In the genomic region with DNA sequence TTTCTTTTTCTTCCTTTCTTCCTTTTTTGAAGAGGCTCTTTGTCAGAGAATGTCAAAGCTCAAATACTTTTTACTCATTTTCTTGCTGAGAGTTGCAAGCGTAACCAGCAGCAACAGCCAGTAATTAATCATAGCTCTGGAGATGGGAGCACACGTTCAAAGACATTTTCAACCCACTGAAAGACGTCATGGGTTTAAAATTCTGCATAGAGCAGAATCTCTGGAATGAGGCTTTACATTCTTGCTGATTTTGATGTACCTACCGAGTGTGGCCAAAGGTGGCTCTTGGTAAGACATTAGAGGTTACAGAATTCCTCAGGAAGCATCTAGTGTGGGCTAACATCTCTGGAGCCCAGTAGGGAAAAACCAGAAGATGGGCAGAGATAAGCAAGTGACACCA, we compare ENCODE assay signal across 21 cellular contexts.
DNase-seq lines count a peak whose midpoint lies in the region; ATAC-seq, FAIRE-seq and TF ChIP-seq lines count a peak whose summit lies in the region.
"Had no signal": no experiment of that assay in that cellular context is flagged by ENCODE, and none has a peak within 500 bp of the region (broad histone marks: within the 10 kb centered on the region; RNA-seq: fewer than 3 reads in every experiment).

No MANE protein-coding gene starts in this region.

- TF ChIP-seq CTCF in A549 (IDR thresholded peaks at IDR 0.05) = no peak
- TF ChIP-seq CTCF in astrocyte (IDR thresholded peaks at IDR 0.05; ENCODE audit: insufficient read depth, low read depth, low read length) = no peak
- no peak for TF ChIP-seq CTCF in Calu3 (IDR thresholded peaks at IDR 0.05; ENCODE audit: unreplicated experiment)

- H4K20me1 ChIP-seq in astrocyte (ENCODE audit: insufficient read depth, low read length) = no peaks in the 10 kb centered on the region

- no peak overlapping the region for H3K18ac ChIP-seq in mesenchymal stem cell (ENCODE audit: low read depth in 1 of 2, low read length in 2 of 2)

- no TSS peak for BruUV-seq in Calu3 (replicated peaks; lab: Mats Ljungman, UMichigan)

- TF ChIP-seq RAD21 in A549 (conservative IDR thresholded peaks at IDR 0.05 in 1 of 2, IDR thresholded peaks at IDR 0.05 in 1 of 2) = no peak

- H3K79me1 ChIP-seq in mesenchymal stem cell (replicated peaks; ENCODE audit: low read length, poor library complexity, severe bottlenecking) = no peaks in the 10 kb centered on the region

- no peak overlapping the region for H2BK120ac ChIP-seq in mesenchymal stem cell (ENCODE audit: low read depth, low read length)

- no peaks in the 10 kb centered on the region for H3K79me2 ChIP-seq in astrocyte (ENCODE audit: insufficient read depth, low read length)

- TF ChIP-seq EP300 in A549 (IDR thresholded peaks at IDR 0.05) = no peak

- no peak overlapping the region for H3K14ac ChIP-seq in mesenchymal stem cell (ENCODE audit: low read length in 2 of 2)

- H3K9me3 Mint-ChIP-seq in astrocyte (ENCODE audit: unreplicated experiment) (no peaks in the 10 kb centered on the region), Calu3 (ENCODE audit: low read depth, unreplicated experiment) (no peaks in the 10 kb centered on the region)

- CTCF ChIA-PET in A549 (lab: Yijun Ruan, JAX) (interaction anchor here (0.6 to 3.6 kb wide), 7 partner anchors 24 to 1003 kb away, joined by 3 to 28 read pairs (median 5); no protein-coding TSS in a partner anchor), Calu3 (lab: Charles Lee) (no interaction called here)

- H3K27me3 ChIP-seq in astrocyte (ENCODE audit: insufficient read depth, low read length) (peaks cover 17% of the 10 kb centered on the region), mesenchymal stem cell (ENCODE audit: control insufficient read depth in 1 of 2, insufficient read depth in 1 of 2, low read length in 2 of 2) (peaks cover 0 to 58% of the 10 kb centered on the region in 2 experiments)

- H3K27ac Mint-ChIP-seq in astrocyte (ENCODE audit: unreplicated experiment) (peak overlapping the region; percentile 73), Calu3 (ENCODE audit: unreplicated experiment) (no peak overlapping the region)

- H2BK12ac ChIP-seq in mesenchymal stem cell (ENCODE audit: low read length in 2 of 2) = no peak overlapping the region

- no peaks in the 10 kb centered on the region for H3K36me3 ChIP-seq in astrocyte (ENCODE audit: insufficient read depth, low read length)
- no peaks in the 10 kb centered on the region for H3K36me3 ChIP-seq in mesenchymal stem cell (ENCODE audit: control insufficient read depth in 1 of 2, insufficient read depth in 2 of 2, low read depth in 1 of 2, low read length in 2 of 2)
- H3K36me3 ChIP-seq: neutrophil had no signal

- no peak overlapping the region for H4K8ac ChIP-seq in mesenchymal stem cell (ENCODE audit: low read length)

- 32% methylated on average over 4 of the region's 4 CpGs for WGBS in A549 (ENCODE audit: missing lambda C conversion rate)
- whole genome bisulfite sequencing in mesenchymal stem cell = 40% methylated on average over 4 of the region's 4 CpGs

- H3K27ac ChIP-seq in A549 (peak overlapping the region in 1 of 2 experiments; percentile 69; a peak in 3 of 6 replicates), astrocyte (ENCODE audit: low read depth, low read length) (no peak overlapping the region), mesenchymal stem cell (ENCODE audit: low read length, poor library complexity, severe bottlenecking) (no peak overlapping the region)
- H3K27ac ChIP-seq: neutrophil, SK-N-MC, skin epidermis had no signal

- intact Hi-C loops in Calu3 (cut with micrococcal nuclease; ENCODE audit: unreplicated experiment) = no loop called here

- H3K9me3 ChIP-seq in A549 (no peaks in the 10 kb centered on the region), astrocyte (ENCODE audit: insufficient read depth, low read depth, low read length) (no peaks in the 10 kb centered on the region), mesenchymal stem cell (ENCODE audit: control insufficient read depth, low read length) (no peaks in the 10 kb centered on the region)
- H3K9me3 ChIP-seq: neutrophil had no signal

- no peak overlapping the region for H3K23ac ChIP-seq in mesenchymal stem cell (ENCODE audit: low read length in 2 of 2)

- H3K36me3 Mint-ChIP-seq in astrocyte (ENCODE audit: low read depth, unreplicated experiment) (no peaks in the 10 kb centered on the region), Calu3 (ENCODE audit: insufficient read depth, unreplicated experiment) (no peaks in the 10 kb centered on the region)

- TF ChIP-seq POLR2A in A549 (IDR thresholded peaks at IDR 0.05; ENCODE audit: low read length) = no peak

- no peak overlapping the region for H3K4me3 Mint-ChIP-seq in astrocyte (ENCODE audit: unreplicated experiment)
- H3K4me3 Mint-ChIP-seq in Calu3 (ENCODE audit: low read depth, unreplicated experiment) = no peak overlapping the region

- DNase-seq in A549 (ENCODE audit: low read depth in 1 of 2, low spot score in 1 of 2) = peak in 1 of 2 experiments; percentile 33
- DNase-seq in HTR-8/SVneo (ENCODE audit: insufficient read length, low spot score) = peak; percentile 10
- DNase-seq in astrocyte (ENCODE audit: low read depth) = peak; percentile 93
- DNase-seq in kidney tubule cell (ENCODE audit: low spot score) = peak; percentile 34
- DNase-seq in Ammon's horn (ENCODE audit: low spot score) = no peak
- DNase-seq in HCEC 1CT = no peak
- DNase-seq in Calu3 = no peak
- no peak for DNase-seq in mesenchymal stem cell
- DNase-seq: activated CD4-positive, alpha-beta T cell treated with anti-CD3 and anti-CD28 coated beads for 4 hours; activated CD8-positive, alpha-beta memory T cell treated with anti-CD3 and anti-CD28 coated beads for 24 hours; activated gamma-delta T cell treated with Interleukin-2 at 50 U/mL for 16 hours; activated T-cell treated with anti-CD3 and anti-CD28 coated beads, Interleukin-2, amount 50 U/mL, for 1 hour; C1 segment of cervical spinal cord; cortex of kidney; NCI-H524 treated with DMSO at 0.1 percent for 48 hours; stimulated activated CD4-positive, alpha-beta T cell treated with anti-CD3 and anti-CD28 coated beads, Interleukin-1b, Interleukin-23, amount 100 ng/mL, for 48 hours; T-helper 2 cell had no signal

- no peak overlapping the region for H3K4ac ChIP-seq in mesenchymal stem cell (ENCODE audit: low read depth in 1 of 2, low read length in 2 of 2)

- no peak overlapping the region for H2AK5ac ChIP-seq in mesenchymal stem cell (ENCODE audit: low read length, severe bottlenecking)

- H3K4me1 Mint-ChIP-seq in astrocyte (ENCODE audit: low read depth, unreplicated experiment) (peaks cover 19% of the 10 kb centered on the region), Calu3 (ENCODE audit: low read depth, unreplicated experiment) (peaks cover 34% of the 10 kb centered on the region)

- peaks cover 12% of the 10 kb centered on the region for H3K27me3 Mint-ChIP-seq in astrocyte (ENCODE audit: low read depth, unreplicated experiment)
- H3K27me3 Mint-ChIP-seq in Calu3 (ENCODE audit: unreplicated experiment) = no peaks in the 10 kb centered on the region

- H3K4me2 ChIP-seq in A549 = peak overlapping the region; percentile 70; the same call in 1 of the 3 replicates
- peak overlapping the region; percentile 53 for H3K4me2 ChIP-seq in astrocyte (ENCODE audit: low read length)
- H3K4me2 ChIP-seq in mesenchymal stem cell (ENCODE audit: low read length, poor library complexity, severe bottlenecking) = no peak overlapping the region

- ATAC-seq in A549 = peak; percentile 32 to 66; a peak in 3 of 6 replicates
- ATAC-seq: K562 had no signal

- FAIRE-seq in A549 (lab: Jason Lieb, UNC) (no peak), HTR-8/SVneo (lab: Jason Lieb, UNC) (no peak), astrocyte (lab: Jason Lieb, UNC) (peak; percentile 64)
- FAIRE-seq: K562 had no signal

- H2BK5ac ChIP-seq in mesenchymal stem cell (ENCODE audit: low read depth, low read length, poor library complexity, severe bottlenecking) = no peak overlapping the region

- no peak overlapping the region for H4K91ac ChIP-seq in mesenchymal stem cell (ENCODE audit: low read length)

- H3K4me1 ChIP-seq in A549 (peaks cover 21% of the 10 kb centered on the region), astrocyte (ENCODE audit: insufficient read depth, low read length) (peaks cover 9% of the 10 kb centered on the region), mesenchymal stem cell (ENCODE audit: control insufficient read depth, insufficient read depth, low read depth, low read length) (peaks cover 2% of the 10 kb centered on the region)

- H3K4me3 ChIP-seq in A549 (no peak overlapping the region), astrocyte (ENCODE audit: insufficient read depth, low read depth, low read length) (no peak overlapping the region), mesenchymal stem cell (ENCODE audit: insufficient read depth in 1 of 2, low read depth in 1 of 2, low read length in 2 of 2) (no peak overlapping the region)
- H3K4me3 ChIP-seq: K562, SK-N-MC, skin epidermis had no signal

- no peak overlapping the region for H3K9ac ChIP-seq in astrocyte (ENCODE audit: low read length)
- no peak overlapping the region for H3K9ac ChIP-seq in mesenchymal stem cell (ENCODE audit: low read length)

- H2AFZ ChIP-seq in astrocyte (ENCODE audit: low read depth, low read length) = no peak overlapping the region
- H2AFZ ChIP-seq in mesenchymal stem cell (ENCODE audit: low read depth, low read length) = no peak overlapping the region

- H2BK15ac ChIP-seq in mesenchymal stem cell (ENCODE audit: low read depth, poor library complexity, severe bottlenecking) = no peak overlapping the region

- POLR2A ChIA-PET in A549 (lab: Yijun Ruan, JAX) = interaction anchor here (1.2 to 1.3 kb wide), 2 partner anchors 22 to 77 kb away, joined by 3 to 6 read pairs; no protein-coding TSS in a partner anchor

TF ChIP-seq in A549, 52 proteins besides CTCF, POLR2A, EP300 and RAD21:
- TF ChIP-seq RCOR1 (IDR thresholded peaks at IDR 0.05; ENCODE audit: low read depth, low read length) (no peak), RARB (CRISPR knock-in tag; IDR thresholded peaks at IDR 0.05) (no peak), FOSL2 (IDR thresholded peaks at IDR 0.05) (no peak), FOSL2 (CRISPR knock-in tag; IDR thresholded peaks at IDR 0.05) (no peak)

Comparison
In these comparisons a context has a peak if more than half of its experiments do, and no peak if none do; other contexts are left out.
1. DNase-seq: peak in HTR-8/SVneo (single experiment), astrocyte (single experiment) and kidney tubule cell (single experiment); none in Ammon's horn (single experiment), HCEC 1CT (single experiment), Calu3 (single experiment) and mesenchymal stem cell (single experiment).